In the genomic region with DNA sequence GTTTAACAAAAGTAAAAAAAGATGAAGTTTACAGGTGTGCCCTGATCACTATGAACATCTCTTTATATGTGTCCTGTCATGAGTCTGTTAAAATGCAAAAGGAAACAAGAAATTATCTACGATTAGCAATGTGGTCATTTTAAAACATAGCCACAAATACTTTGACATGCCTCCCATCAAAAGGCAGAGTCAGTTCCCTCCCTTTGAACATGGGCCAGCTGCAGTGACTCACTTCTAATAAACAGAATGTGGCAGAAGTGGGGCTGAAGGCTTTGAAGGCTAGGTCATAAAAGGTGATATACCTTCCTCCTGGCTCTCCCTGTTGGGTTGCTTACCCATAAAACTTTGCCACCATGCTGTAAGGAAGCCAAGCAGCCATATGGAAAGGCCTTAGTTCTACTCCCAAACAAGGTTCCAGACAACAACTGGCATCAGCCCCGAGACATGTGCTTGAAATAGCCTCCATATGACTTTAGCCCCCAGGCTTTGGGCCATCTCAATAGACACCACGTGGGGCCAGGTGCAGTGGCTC, we compare ENCODE assay signal across 7 cellular contexts. TPM values are rescaled to one million over a fixed set of nuclear protein-coding genes. Genes with fewer than 3 reads are reported as not detected.
A peak's percentile ranks its signal among the peaks of the same experiment; 100 is the strongest.
DNase-seq lines count a peak whose midpoint lies in the region; ATAC-seq, FAIRE-seq and TF ChIP-seq lines count a peak whose summit lies in the region.
"Not testable (repeated sequence)": the region's sequence is repeated elsewhere in the genome, so short reads cannot be mapped to it uniquely, and the experiment has no call there.

No MANE protein-coding gene starts in this region.

- not testable (repeated sequence) for H4K8ac ChIP-seq in IMR-90 (ENCODE audit: low read depth in 2 of 2, low read length in 2 of 2)

- not testable (repeated sequence) for TF ChIP-seq RAD21 in IMR-90 (IDR thresholded peaks at IDR 0.05; ENCODE audit: low read length); K562 (CRISPR knock-in tag; conservative IDR thresholded peaks at IDR 0.05 in 1 of 2, IDR thresholded peaks at IDR 0.05 in 1 of 2)

- not testable (repeated sequence) for H3K9me1 ChIP-seq in IMR-90 (ENCODE audit: insufficient read depth, low read length); K562 (ENCODE audit: control insufficient read depth, insufficient read depth, low read length)

- in situ Hi-C loops in G401 (cut with HindIII; ENCODE audit: low sequenced_read_pairs); IMR-90 (cut with MboI; ENCODE audit: low sequenced_read_pairs): not testable (repeated sequence)
- in situ Hi-C loops in K562 (cut with MboI) = loop anchor here (10.0 kb wide), 1 partner anchor 1915 kb away; no protein-coding TSS in a partner anchor

- H3K4me2 ChIP-seq in IMR-90 (ENCODE audit: low read depth, low read length); K562 (ENCODE audit: insufficient read depth, low read length): not testable (repeated sequence)

- not testable (repeated sequence) for H3K9me3 Mint-ChIP-seq in nephron

- H2AK9ac ChIP-seq in IMR-90 (replicated peaks; ENCODE audit: low read depth, low read length, poor library complexity) = not testable (repeated sequence)

- not testable (repeated sequence) for H2BK15ac ChIP-seq in IMR-90 (ENCODE audit: low read depth, low read length)

- H3K79me1 ChIP-seq in IMR-90 (ENCODE audit: low read depth in 1 of 2, low read length in 2 of 2) = not testable (repeated sequence)

- H2BK5ac ChIP-seq in IMR-90 (ENCODE audit: low read depth, low read length, poor library complexity, severe bottlenecking) = not testable (repeated sequence)

- H3K36me3 Mint-ChIP-seq in nephron (ENCODE audit: low read depth) = peaks cover 36% of the 10 kb centered on the region

- not testable (repeated sequence) for H4K20me1 ChIP-seq in IMR-90 (ENCODE audit: insufficient read depth, low read length); K562 (replicated peaks; ENCODE audit: control insufficient read depth, insufficient read depth, low read length)

- CTCF ChIA-PET in IMR-90 (lab: Yijun Ruan, JAX); RWPE1 (lab: Yijun Ruan, JAX); K562 (lab: Yijun Ruan, JAX; ENCODE audit: low intra/inter-chr PET ratio): not testable (repeated sequence)

- dilution Hi-C loops in IMR-90 (cut with HindIII; ENCODE audit: low sequenced_read_pairs, unreplicated experiment) = not testable (repeated sequence)

- H3K27me3 Mint-ChIP-seq in nephron (ENCODE audit: low read depth) = not testable (repeated sequence)

- not testable (repeated sequence) for TF ChIP-seq EP300 in K562 (IDR thresholded peaks at IDR 0.05; ENCODE audit: low read length)

- peak; percentile 96 for FAIRE-seq in K562 (lab: Jason Lieb, UNC)

- H3K23ac ChIP-seq in IMR-90 (ENCODE audit: low read depth, low read length) = not testable (repeated sequence)

- not testable (repeated sequence) for TF ChIP-seq POLR2A in IMR-90 (IDR thresholded peaks at IDR 0.05; ENCODE audit: low read depth, low read length); K562 (conservative IDR thresholded peaks at IDR 0.05)

- H3K56ac ChIP-seq in IMR-90 (ENCODE audit: extremely low read depth, insufficient read depth, low read length) = not testable (repeated sequence)

- H3K9ac ChIP-seq in IMR-90 (ENCODE audit: low read depth, low read length); K562 (ENCODE audit: insufficient read depth in 1 of 2, low read depth in 2 of 2, low read length in 2 of 2): not testable (repeated sequence)

- H4K91ac ChIP-seq in IMR-90 (ENCODE audit: insufficient read depth, low read depth, low read length) = 0 out of 2 replicates have a peak overlapping the region, but pooled peaks have one; percentile 25

- not testable (repeated sequence) for H4K5ac ChIP-seq in IMR-90 (ENCODE audit: low read depth, low read length)

- H3K9me3 ChIP-seq in IMR-90 (ENCODE audit: control insufficient read depth, insufficient read depth, low read length); K562 (replicated peaks; ENCODE audit: control insufficient read depth, insufficient read depth, low read depth, low read length); right atrium auricular region: not testable (repeated sequence)

- not testable (repeated sequence) for H2BK20ac ChIP-seq in IMR-90 (ENCODE audit: low read depth, low read length)

- ATAC-seq in IMR-90 (ENCODE audit: low read depth) (peak; percentile 62), K562 (peak; percentile 78)

- not testable (repeated sequence) for H3K36me3 ChIP-seq in IMR-90 (ENCODE audit: control insufficient read depth, insufficient read depth, low read length); K562 (ENCODE audit: control insufficient read depth, insufficient read depth, low read length); right atrium auricular region

- H3K27me3 ChIP-seq in IMR-90 (ENCODE audit: control insufficient read depth, insufficient read depth, low read length); K562 (ENCODE audit: control insufficient read depth in 2 of 2, insufficient read depth in 2 of 2, low read length in 2 of 2); right atrium auricular region: not testable (repeated sequence)

- not testable (repeated sequence) for H3K4me3 Mint-ChIP-seq in nephron

- not testable (repeated sequence) for BruUV-seq in IMR-90 (replicated peaks; lab: Mats Ljungman, UMichigan); K562 (replicated peaks; lab: Mats Ljungman, UMichigan)

- not testable (repeated sequence) for TF ChIP-seq CTCF in IMR-90 (conservative IDR thresholded peaks at IDR 0.05; ENCODE audit: low read depth, low read length); RWPE1 (conservative IDR thresholded peaks at IDR 0.05; ENCODE audit: low read depth); K562 (IDR thresholded peaks at IDR 0.05 in 2 of 3, conservative IDR thresholded peaks at IDR 0.05 in 1 of 3; ENCODE audit: insufficient read depth in 2 of 3, low read depth in 1 of 3, low read length in 3 of 3); fibroblast of mammary gland (conservative IDR thresholded peaks at IDR 0.05; ENCODE audit: control insufficient read depth, insufficient read depth, low read depth, low read length); right atrium auricular region (IDR thresholded peaks at IDR 0.05); nephron (IDR thresholded peaks at IDR 0.05; ENCODE audit: unreplicated experiment in 3 of 3)

- not testable (repeated sequence) for H3K4me3 ChIP-seq in IMR-90 (ENCODE audit: insufficient read depth, low read depth, low read length); K562; fibroblast of mammary gland (ENCODE audit: control insufficient read depth, low read depth, low read length); right atrium auricular region

- peak overlapping the region in 2 of 3 experiments; percentile 33 to 74 for H3K27ac Mint-ChIP-seq in nephron

- DNase-seq in G401 (ENCODE audit: low spot score) (peak; percentile 2), IMR-90 (peak; percentile 17), K562 (ENCODE audit: extremely low read depth in 1 of 4, low spot score in 3 of 4) (peak in 1 of 4 experiments; percentile 9), fibroblast of mammary gland (ENCODE audit: low read depth) (peak; percentile 37)
- not testable (repeated sequence) for DNase-seq in RWPE1 (ENCODE audit: low spot score); right atrium auricular region (ENCODE audit: low spot score)

- H2BK120ac ChIP-seq in IMR-90 (ENCODE audit: low read depth, low read length) = not testable (repeated sequence)

- not testable (repeated sequence) for H3K79me2 ChIP-seq in K562 (ENCODE audit: control insufficient read depth, insufficient read depth, low read length)

- 60% methylated on average over 1 of the region's 3 CpGs; no CpG with 5 or more reads in 1 of the 2 experiments for WGBS in IMR-90 (ENCODE audit: extremely low coverage in 2 of 2, insufficient read length in 1 of 2), 2 experiments
- WGBS in K562 (ENCODE audit: insufficient coverage, low coverage, missing lambda C conversion rate) = 44% methylated on average over 3 of the region's 3 CpGs

- not testable (repeated sequence) for H2AFZ ChIP-seq in IMR-90 (replicated peaks; ENCODE audit: low read length, poor library complexity)
- peak overlapping the region; percentile 34; the same call in 1 of the 2 replicates for H2AFZ ChIP-seq in K562 (ENCODE audit: low read depth, low read length)

- peak overlapping the region; percentile 43; the same call in 1 of the 2 replicates for H3K4ac ChIP-seq in IMR-90 (ENCODE audit: low read depth, low read length)

- POLR2A ChIA-PET in IMR-90 (lab: Charles Lee; ENCODE audit: unreplicated experiment); RWPE1 (lab: Yijun Ruan, JAX; ENCODE audit: low non-redundant PET): not testable (repeated sequence)
- POLR2A ChIA-PET in K562 (lab: Yijun Ruan, JAX) = interaction anchor here (1.6 kb wide), 1 partner anchor 12 kb away, joined by 3 read pairs; no protein-coding TSS in a partner anchor

- H2AK5ac ChIP-seq in IMR-90 (ENCODE audit: low read depth, low read length) = peak overlapping the region; percentile 13; the same call in 1 of the 2 replicates

- intact Hi-C loops in IMR-90 (cut with micrococcal nuclease); K562 (cut with micrococcal nuclease): not testable (repeated sequence)

- H3K14ac ChIP-seq in IMR-90 (replicated peaks; ENCODE audit: low read depth, low read length) = not testable (repeated sequence)

- not testable (repeated sequence) for H3K4me1 ChIP-seq in IMR-90 (ENCODE audit: control insufficient read depth, insufficient read depth, low read length); K562 (replicated peaks in 1 of 2; ENCODE audit: control insufficient read depth in 2 of 2, insufficient read depth in 2 of 2, low read length in 2 of 2); right atrium auricular region

- H3K18ac ChIP-seq in IMR-90 (ENCODE audit: low read depth, low read length) = not testable (repeated sequence)

- not testable (repeated sequence) for H3K27ac ChIP-seq in IMR-90 (ENCODE audit: insufficient read depth, low read length)
- H3K27ac ChIP-seq in RWPE1 = peak overlapping the region; percentile 61
- H3K27ac ChIP-seq in K562 (ENCODE audit: extremely low read depth, low read depth, low read length) = peak overlapping the region; percentile 59; the same call in 2 of the 3 replicates
- H3K27ac ChIP-seq in right atrium auricular region = peak overlapping the region; percentile 41 to 55

- H3K4me1 Mint-ChIP-seq in nephron = peaks cover 10% of the 10 kb centered on the region

RNA-seq across cellular contexts. Expression of gene EFL1, which starts 52.4 kb away (rescaled TPM):
- 11.8 and 14.3 TPM in 2 replicates for total RNA-seq in G401 (2014; rRNA removed; shearing (Covaris generic))
- total RNA-seq in IMR-90 (2012; rRNA removed) = 24.6 and 27.8 TPM in 2 replicates
- polyA plus RNA-seq in IMR-90 (2012; rRNA removed) = 8.7 and 10.1 TPM in 2 replicates
- 2.4 and 3.1 TPM in 2 replicates for polyA plus RNA-seq in IMR-90 (2012; cell fraction: cytosol; rRNA removed)
- polyA plus RNA-seq in IMR-90 (2012; cell fraction: nucleus; rRNA removed; ENCODE audit: low replicate concordance) = 1.2 and 7.8 TPM in 2 replicates
- 29.4 and 54.1 TPM in 2 replicates for total RNA-seq in K562 (2011; cell fraction: chromatin; rRNA removed; ENCODE audit: low replicate concordance)
- 14.3 and 17.9 TPM in 2 replicates for total RNA-seq in K562 (2011; cell fraction: nucleolus; rRNA removed)
- 20.7 and 30.6 TPM in 2 replicates for total RNA-seq in K562 (2011; cell fraction: nucleoplasm; rRNA removed)
- total RNA-seq in K562 (2014; rRNA removed) = 14.0 and 18.0 TPM in 2 replicates
- 24.3 and 26.6 TPM in 2 replicates for total RNA-seq in K562 (2014; rRNA removed; fragmentation: Illumina TruSeq; extraction: Trizol)
- total RNA-seq in K562 (2015; rRNA removed; fragmentation: Illumina TruSeq; extraction: Trizol) = 21.8 and 23.0 TPM in 2 replicates
- 16.6 and 17.4 TPM in 2 replicates for total RNA-seq in K562 (2021)
- polyA plus RNA-seq in K562 (2011; rRNA removed) = 17.1 and 26.2 TPM in 2 replicates
- polyA plus RNA-seq in K562 (2011; cell fraction: cytosol; rRNA removed) = 5.6 and 7.8 TPM in 2 replicates
- polyA plus RNA-seq in K562 (2011; cell fraction: nucleus; rRNA removed) = 11.1 and 12.7 TPM in 2 replicates
- polyA plus RNA-seq in K562 (2012) = 11.9 and 12.9 TPM in 2 replicates
- polyA plus RNA-seq in K562 (2014; fragmentation: Illumina TruSeq; extraction: Trizol) = 17.9 and 32.5 TPM in 2 replicates
- polyA plus RNA-seq in K562 (2014; fragmentation: Nextera tagmentation; extraction: Ambion mirVana) = 10 to 100 TPM in 1 of 2 experiments, 1 to 10 TPM in 1; 4.8 to 16.9 TPM
- polyA plus RNA-seq in K562 (2014; rRNA removed) = 13.4 and 14.7 TPM in 2 replicates
- 39.6 and 46.1 TPM in 2 replicates for polyA minus RNA-seq in K562 (2011; rRNA and poly(A)+ RNA removed)
- 16.9 and 21.6 TPM in 2 replicates for polyA minus RNA-seq in K562 (2011; cell fraction: cytosol; rRNA and poly(A)+ RNA removed)
- polyA minus RNA-seq in K562 (2011; cell fraction: nucleus; rRNA and poly(A)+ RNA removed) = 20.9 and 29.1 TPM in 2 replicates
- total RNA-seq in right atrium auricular region = 10 to 100 TPM; 11.0 to 14.2 TPM

RNA-seq across cellular contexts. Expression of gene SAXO2, which starts 52.5 kb away (rescaled TPM):
- total RNA-seq in G401 (2014; rRNA removed; shearing (Covaris generic)) = 1.2 TPM in 1 of 2 replicates, not detected in the other
- 0.28 TPM in 1 of 2 replicates, not detected in the other for total RNA-seq in IMR-90 (2012; rRNA removed)
- polyA plus RNA-seq in IMR-90 (2012; rRNA removed) = 0.14 and 0.42 TPM in 2 replicates
- 0.02 and 0.33 TPM in 2 replicates for polyA plus RNA-seq in IMR-90 (2012; cell fraction: cytosol; rRNA removed)
- polyA plus RNA-seq in IMR-90 (2012; cell fraction: nucleus; rRNA removed; ENCODE audit: low replicate concordance) = 0.42 and 1.0 TPM in 2 replicates
- total RNA-seq in K562 (2011; cell fraction: chromatin; rRNA removed; ENCODE audit: low replicate concordance) = 7.6 and 10.0 TPM in 2 replicates
- 7.0 and 21.3 TPM in 2 replicates for total RNA-seq in K562 (2011; cell fraction: nucleolus; rRNA removed)
- total RNA-seq in K562 (2011; cell fraction: nucleoplasm; rRNA removed) = 17.5 and 28.9 TPM in 2 replicates
- 3.2 and 8.5 TPM in 2 replicates for total RNA-seq in K562 (2014; rRNA removed)
- 3.1 and 3.6 TPM in 2 replicates for total RNA-seq in K562 (2014; rRNA removed; fragmentation: Illumina TruSeq; extraction: Trizol)
- total RNA-seq in K562 (2015; rRNA removed; fragmentation: Illumina TruSeq; extraction: Trizol) = 5.0 and 8.6 TPM in 2 replicates
- total RNA-seq in K562 (2021) = 5.7 and 8.2 TPM in 2 replicates
- polyA plus RNA-seq in K562 (2011; rRNA removed) = 12.0 and 14.2 TPM in 2 replicates
- 4.0 and 5.6 TPM in 2 replicates for polyA plus RNA-seq in K562 (2011; cell fraction: cytosol; rRNA removed)
- polyA plus RNA-seq in K562 (2011; cell fraction: nucleus; rRNA removed) = 10.9 and 12.6 TPM in 2 replicates
- 7.6 and 9.3 TPM in 2 replicates for polyA plus RNA-seq in K562 (2012)
- 3.8 and 4.5 TPM in 2 replicates for polyA plus RNA-seq in K562 (2014; fragmentation: Illumina TruSeq; extraction: Trizol)
- polyA plus RNA-seq in K562 (2014; fragmentation: Nextera tagmentation; extraction: Ambion mirVana) = 1 to 10 TPM; 6.0 to 9.5 TPM
- polyA plus RNA-seq in K562 (2014; rRNA removed) = 9.6 and 10.0 TPM in 2 replicates
- 0.67 and 2.9 TPM in 2 replicates for polyA minus RNA-seq in K562 (2011; rRNA and poly(A)+ RNA removed)
- polyA minus RNA-seq in K562 (2011; cell fraction: cytosol; rRNA and poly(A)+ RNA removed) = 0.29 TPM in 1 of 2 replicates, not detected in the other
- polyA minus RNA-seq in K562 (2011; cell fraction: nucleus; rRNA and poly(A)+ RNA removed) = 9.7 and 18.3 TPM in 2 replicates
- not detected for total RNA-seq in right atrium auricular region
